In genomic region chr16:89446136-89446974, GRCh38 we compare ENCODE assay signal across 11 cellular contexts. TPM values are rescaled to one million over a fixed set of nuclear protein-coding genes. Genes with fewer than 3 reads are reported as not detected.
DNase-seq lines count a peak whose midpoint lies in the region; ATAC-seq and TF ChIP-seq lines count a peak whose summit lies in the region.
"Had no signal": no experiment of that assay in that cellular context is flagged by ENCODE, and none has a peak within 500 bp of the region (broad histone marks: within the 10 kb centered on the region; RNA-seq: fewer than 3 reads in every experiment).

No MANE protein-coding gene starts in this region.

- no peak overlapping the region for H3K4me3 ChIP-seq in psoas muscle
- H3K4me3 ChIP-seq: skin epidermis had no signal

- H3K4me1 Mint-ChIP-seq in T-helper 17 cell (peaks cover 67% of the 10 kb centered on the region), chondrocyte (ENCODE audit: low read depth) (peaks cover 88% of the 10 kb centered on the region)

- no peaks in the 10 kb centered on the region for H3K9me3 Mint-ChIP-seq in chondrocyte (ENCODE audit: low read depth)

- no peaks in the 10 kb centered on the region for H3K27me3 ChIP-seq in psoas muscle (ENCODE audit: insufficient read depth in 3 of 3, low read length in 2 of 3)

- no peaks in the 10 kb centered on the region for H3K27me3 Mint-ChIP-seq in T-helper 17 cell
- no peaks in the 10 kb centered on the region for H3K27me3 Mint-ChIP-seq in chondrocyte (ENCODE audit: low read depth)

- 49 to 58% (median 52%) methylated on average over 15 of the region's 15 CpGs for WGBS in psoas muscle, 3 donors

- H3K4me3 Mint-ChIP-seq in T-helper 17 cell: peak overlapping the region; percentile 88
- H3K4me3 Mint-ChIP-seq in chondrocyte (ENCODE audit: unreplicated experiment): no peak overlapping the region

- no peak for TF ChIP-seq CTCF in chondrocyte (IDR thresholded peaks at IDR 0.05)
- no peak for TF ChIP-seq CTCF in psoas muscle (IDR thresholded peaks at IDR 0.05)

- H3K4me1 ChIP-seq in psoas muscle: peaks cover 78% of the 10 kb centered on the region

- H3K36me3 ChIP-seq in psoas muscle (ENCODE audit: insufficient read depth in 1 of 2, low read depth in 1 of 2): no peaks in the 10 kb centered on the region

- peak overlapping the region; percentile 6 for H3K27ac ChIP-seq in psoas muscle

- peak; percentile 32 for ATAC-seq in T-helper 17 cell
- peak in 3 of 4 donors; percentile 26 to 50 (median 40) for ATAC-seq in psoas muscle
- ATAC-seq in HG02884 (IDR thresholded peaks at IDR 0.05; ENCODE audit: unreplicated experiment): no peak
- ATAC-seq: PC-3 had no signal

- H3K27ac Mint-ChIP-seq in T-helper 17 cell: peak overlapping the region; percentile 87
- H3K27ac Mint-ChIP-seq in chondrocyte (ENCODE audit: unreplicated experiment): peak overlapping the region; percentile 88

- intact Hi-C loops in psoas muscle (cut with DNase I): loop anchor here in 1 of 2 donors (5.0 kb wide), 1 partner anchor 36 kb away; no protein-coding TSS in a partner anchor

- H3K36me3 Mint-ChIP-seq in T-helper 17 cell (ENCODE audit: low read depth) (no peaks in the 10 kb centered on the region), chondrocyte (ENCODE audit: low read depth) (peaks cover 1% of the 10 kb centered on the region)

- DNase-seq in NCI-H82 (lab: John Stamatoyannopoulos, UW) (peak; percentile 45), NCI-H82 treated with DMSO at 0.1 percent for 48 hours (lab: John Stamatoyannopoulos, UW; ENCODE audit: unreplicated experiment) (no peak), T-helper 17 cell (no peak), chondrocyte (ENCODE audit: low spot score) (no peak), psoas muscle (no peak), DMS114 treated with DMSO at 0.1 percent for 48 hours (lab: John Stamatoyannopoulos, UW; ENCODE audit: unreplicated experiment) (no peak), NCI-H748 (lab: John Stamatoyannopoulos, UW; ENCODE audit: unreplicated experiment) (no peak)
- DNase-seq: central memory CD4-positive, alpha-beta T cell; PC-3 had no signal

- H3K9me3 ChIP-seq in T-helper 17 cell (ENCODE audit: control insufficient read depth, low read length, poor library complexity, severe bottlenecking) (no peaks in the 10 kb centered on the region), psoas muscle (no peaks in the 10 kb centered on the region)

RNA-seq across cellular contexts. Expression of gene ANKRD11, which starts 44.0 kb away (rescaled TPM):
- total RNA-seq in T-helper 17 cell: 100 to 1,000 TPM; 197 to 251 TPM
- 106 to 185 TPM (median 180 TPM) in 3 replicates for total RNA-seq in chondrocyte
- total RNA-seq in psoas muscle: 10 to 100 TPM; 52.3 to 72.8 (median 63.8) TPM
- polyA plus RNA-seq in psoas muscle: 10 to 100 TPM; 22.3 to 57.9 (median 43.3) TPM
